In the genomic region with DNA sequence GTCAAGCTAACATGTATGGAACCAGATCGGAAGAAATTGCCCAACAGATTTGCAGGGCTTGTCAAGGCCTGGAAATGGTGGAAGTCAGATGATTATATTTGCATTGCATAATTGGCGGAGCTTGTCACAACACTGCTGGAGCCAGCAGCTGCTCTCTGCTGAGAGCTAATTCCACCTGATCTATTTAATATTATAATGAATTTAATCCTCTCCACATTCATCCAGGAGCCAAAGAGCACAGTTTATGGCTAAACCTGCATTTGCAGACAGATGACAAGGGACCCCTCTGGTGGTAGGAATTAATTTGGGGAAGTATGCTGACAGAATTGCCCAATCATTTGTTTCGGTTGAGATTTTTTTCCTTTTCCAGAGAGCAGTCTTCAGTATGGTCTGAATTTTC, we compare ENCODE assay signal across 9 cellular contexts.
DNase-seq lines count a peak whose midpoint lies in the region; ATAC-seq, FAIRE-seq and TF ChIP-seq lines count a peak whose summit lies in the region.
"Had no signal": no experiment of that assay in that cellular context is flagged by ENCODE, and none has a peak within 500 bp of the region (broad histone marks: within the 10 kb centered on the region; RNA-seq: fewer than 3 reads in every experiment).

No MANE protein-coding gene starts in this region.

- H2BK15ac ChIP-seq in IMR-90 (ENCODE audit: low read depth, low read length), result no peak overlapping the region

- H3K4me1 ChIP-seq in A549 (no peaks in the 10 kb centered on the region), IMR-90 (ENCODE audit: control insufficient read depth, insufficient read depth, low read length) (0 out of 2 replicates have a peak, but pooled peaks cover 1% of the 10 kb centered on the region), OCI-LY3 (ENCODE audit: low read length) (no peaks in the 10 kb centered on the region)

- dilution Hi-C loops in IMR-90 (cut with HindIII; ENCODE audit: low sequenced_read_pairs, unreplicated experiment), result no loop called here

- intact Hi-C loops in IMR-90 (cut with micrococcal nuclease), result loop anchor here (10.0 kb wide), 1 partner anchor 665 kb away; no protein-coding TSS in a partner anchor

- no peak overlapping the region for H2BK120ac ChIP-seq in IMR-90 (ENCODE audit: low read depth, low read length)

- H3K4me3 ChIP-seq in A549 (no peak overlapping the region), IMR-90 (ENCODE audit: insufficient read depth, low read depth, low read length) (no peak overlapping the region), OCI-LY3 (ENCODE audit: low read length) (no peak overlapping the region)
- H3K4me3 ChIP-seq: mucosa of descending colon had no signal

- no peak overlapping the region for H2BK20ac ChIP-seq in IMR-90 (ENCODE audit: low read depth, low read length)

- ATAC-seq in A549, result peak; percentile 43 to 50; a peak in 2 of 6 replicates
- peak; percentile 57 for ATAC-seq in IMR-90 (ENCODE audit: low read depth)
- ATAC-seq in activated naive CD4-positive, alpha-beta T cell treated with anti-CD3 and anti-CD28 coated beads, Interleukin-2, amount 50 U/mL, for 72 hours, result no peak
- ATAC-seq in HG02571 (IDR thresholded peaks at IDR 0.05; ENCODE audit: unreplicated experiment), result no peak
- ATAC-seq in HG03460 (IDR thresholded peaks at IDR 0.05; ENCODE audit: unreplicated experiment), result no peak
- ATAC-seq: mucosa of descending colon had no signal

- H4K5ac ChIP-seq in IMR-90 (ENCODE audit: low read depth, low read length), result no peak overlapping the region

- H3K36me3 Mint-ChIP-seq in activated naive CD4-positive, alpha-beta T cell treated with anti-CD3 and anti-CD28 coated beads, Interleukin-2, amount 50 U/mL, for 72 hours, result no peaks in the 10 kb centered on the region

- no peaks in the 10 kb centered on the region for H3K79me1 ChIP-seq in IMR-90 (ENCODE audit: low read depth in 1 of 2, low read length in 2 of 2)

- H2AK9ac ChIP-seq in IMR-90 (replicated peaks; ENCODE audit: low read depth, low read length, poor library complexity), result no peak overlapping the region

- CTCF ChIA-PET in A549 (lab: Yijun Ruan, JAX), result interaction anchor here (0.7 to 2.7 kb wide), 3 partner anchors 10 to 41 kb away, joined by 3 to 11 read pairs (median 4); no protein-coding TSS in a partner anchor
- CTCF ChIA-PET in IMR-90 (lab: Yijun Ruan, JAX), result interaction anchor here (0.6 to 1.0 kb wide), 3 partner anchors 13 to 125 kb away, joined by 3 to 4 read pairs (median 3); no protein-coding TSS in a partner anchor

- H3K27ac ChIP-seq in A549, result no peak overlapping the region
- H3K27ac ChIP-seq in IMR-90 (ENCODE audit: insufficient read depth, low read length), result no peak overlapping the region
- H3K27ac ChIP-seq in OCI-LY3 (ENCODE audit: low read length), result no peak overlapping the region

- H2BK5ac ChIP-seq in IMR-90 (ENCODE audit: low read depth, low read length, poor library complexity, severe bottlenecking), result no peak overlapping the region

- H3K9me3 Mint-ChIP-seq in activated naive CD4-positive, alpha-beta T cell treated with anti-CD3 and anti-CD28 coated beads, Interleukin-2, amount 50 U/mL, for 72 hours, result peaks cover 0 to 7% of the 10 kb centered on the region in 2 donors

- no peak overlapping the region for H2AFZ ChIP-seq in IMR-90 (replicated peaks; ENCODE audit: low read length, poor library complexity)
- no peak overlapping the region for H2AFZ ChIP-seq in OCI-LY3 (ENCODE audit: low read depth, low read length)

- no peak for TF ChIP-seq EP300 in A549 (IDR thresholded peaks at IDR 0.05)

- FAIRE-seq in A549 (lab: Jason Lieb, UNC), result no peak

- H3K9me3 ChIP-seq in A549 (no peaks in the 10 kb centered on the region), IMR-90 (ENCODE audit: control insufficient read depth, insufficient read depth, low read length) (no peaks in the 10 kb centered on the region), OCI-LY3 (ENCODE audit: insufficient read depth, low read length) (no peaks in the 10 kb centered on the region)
- H3K9me3 ChIP-seq: mucosa of descending colon had no signal

- H4K91ac ChIP-seq in IMR-90 (ENCODE audit: insufficient read depth, low read depth, low read length), result no peak overlapping the region

- H3K9ac ChIP-seq in IMR-90 (ENCODE audit: low read depth, low read length) (no peak overlapping the region), OCI-LY3 (ENCODE audit: low read length) (no peak overlapping the region)

- H3K36me3 ChIP-seq in IMR-90 (ENCODE audit: control insufficient read depth, insufficient read depth, low read length) (no peaks in the 10 kb centered on the region), OCI-LY3 (replicated peaks; ENCODE audit: low read depth, low read length) (no peaks in the 10 kb centered on the region)

- H3K4me2 ChIP-seq in A549 (no peak overlapping the region), IMR-90 (ENCODE audit: low read depth, low read length) (no peak overlapping the region), OCI-LY3 (ENCODE audit: low read length) (no peak overlapping the region)

- TF ChIP-seq POLR2A in A549 (IDR thresholded peaks at IDR 0.05; ENCODE audit: low read length), result no peak
- TF ChIP-seq POLR2A in IMR-90 (IDR thresholded peaks at IDR 0.05; ENCODE audit: low read depth, low read length), result no peak

- H3K79me2 ChIP-seq in OCI-LY3 (ENCODE audit: low read length), result no peaks in the 10 kb centered on the region

- BruUV-seq in IMR-90 (replicated peaks; lab: Mats Ljungman, UMichigan), result no TSS peak

- no peak overlapping the region for H3K18ac ChIP-seq in IMR-90 (ENCODE audit: low read depth, low read length)

- no peak overlapping the region for H4K8ac ChIP-seq in IMR-90 (ENCODE audit: low read depth in 2 of 2, low read length in 2 of 2)

- WGBS in A549 (ENCODE audit: missing lambda C conversion rate), result 83% methylated on average over 3 of the region's 3 CpGs
- WGBS in IMR-90 (ENCODE audit: extremely low coverage in 2 of 2, insufficient read length in 1 of 2), 2 experiments, result no CpG with 5 or more reads among the region's 3 CpGs

- in situ Hi-C loops in IMR-90 (cut with MboI; ENCODE audit: low sequenced_read_pairs), result no loop called here

- no peak overlapping the region for H3K14ac ChIP-seq in IMR-90 (replicated peaks; ENCODE audit: low read depth, low read length)

- H3K27me3 ChIP-seq in IMR-90 (ENCODE audit: control insufficient read depth, insufficient read depth, low read length) (no peaks in the 10 kb centered on the region), OCI-LY3 (ENCODE audit: low read depth, low read length) (no peaks in the 10 kb centered on the region; the same call in 1 of the 2 replicates)

- peak; percentile 37 to 52; a peak in 4 of 5 replicates for TF ChIP-seq RAD21 in A549 (conservative IDR thresholded peaks at IDR 0.05 in 1 of 2, IDR thresholded peaks at IDR 0.05 in 1 of 2)
- TF ChIP-seq RAD21 in IMR-90 (IDR thresholded peaks at IDR 0.05; ENCODE audit: low read length), result peak; percentile 47

- H3K4ac ChIP-seq in IMR-90 (ENCODE audit: low read depth, low read length), result no peak overlapping the region

- H4K20me1 ChIP-seq in IMR-90 (ENCODE audit: insufficient read depth, low read length) (no peaks in the 10 kb centered on the region), OCI-LY3 (ENCODE audit: insufficient read depth, low read length) (no peaks in the 10 kb centered on the region)

- H3K56ac ChIP-seq in IMR-90 (ENCODE audit: extremely low read depth, insufficient read depth, low read length), result no peak overlapping the region

- TF ChIP-seq CTCF in A549 (IDR thresholded peaks at IDR 0.05) (peak; percentile 28; the same call in 1 of the 3 replicates), IMR-90 (conservative IDR thresholded peaks at IDR 0.05; ENCODE audit: low read depth, low read length) (peak; percentile 59), OCI-LY3 (IDR thresholded peaks at IDR 0.05; ENCODE audit: low read depth, low read length) (peak; percentile 37)

- no peak overlapping the region for H2AK5ac ChIP-seq in IMR-90 (ENCODE audit: low read depth, low read length)

- H3K27ac Mint-ChIP-seq in activated naive CD4-positive, alpha-beta T cell treated with anti-CD3 and anti-CD28 coated beads, Interleukin-2, amount 50 U/mL, for 72 hours, result no peak overlapping the region

- DNase-seq in A549 (ENCODE audit: low read depth in 1 of 2, low spot score in 1 of 2) (peak; percentile 1 to 24), IMR-90 (peak; percentile 45), hippocampal formation (lab: John Stamatoyannopoulos, UW) (peak; percentile 15 to 37), T-helper 9 cell (no peak)
- DNase-seq in activated naive CD4-positive, alpha-beta T cell treated with anti-CD3 and anti-CD28 coated beads, Interleukin-2, amount 50 U/mL, for 72 hours (ENCODE audit: low spot score in 2 of 2), result no peak

- POLR2A ChIA-PET in A549 (lab: Yijun Ruan, JAX), result no interaction called here
- POLR2A ChIA-PET in IMR-90 (lab: Charles Lee; ENCODE audit: unreplicated experiment), result no interaction called here

- H3K23ac ChIP-seq in IMR-90 (ENCODE audit: low read depth, low read length), result no peak overlapping the region

- H3K9me1 ChIP-seq in IMR-90 (ENCODE audit: insufficient read depth, low read length), result peaks cover 5% of the 10 kb centered on the region; the same call in 1 of the 2 replicates

TF ChIP-seq in A549, 52 proteins besides CTCF, POLR2A, EP300 and RAD21:
- TF ChIP-seq HEYL (CRISPR knock-in tag; IDR thresholded peaks at IDR 0.05) (no peak), GATA3 (IDR thresholded peaks at IDR 0.05; ENCODE audit: borderline replicate concordance) (no peak), FOSB (CRISPR knock-in tag; IDR thresholded peaks at IDR 0.05) (no peak), SMC3 (IDR thresholded peaks at IDR 0.05) (peak; percentile 16; the same call in 1 of the 3 replicates), CEBPB (IDR thresholded peaks at IDR 0.05) (peak in 1 of 2 experiments; percentile 79; a peak in 2 of 4 replicates)

TF ChIP-seq in IMR-90, 13 proteins besides CTCF, POLR2A, EP300 and RAD21:
- TF ChIP-seq CEBPB (IDR thresholded peaks at IDR 0.05; ENCODE audit: low read depth, low read length), result peak; percentile 84
- peak; percentile 30; the same call in 1 of the 2 replicates for TF ChIP-seq SMC3 (IDR thresholded peaks at IDR 0.05; ENCODE audit: low read depth, low read length)
- no peak for TF ChIP-seq MAZ (IDR thresholded peaks at IDR 0.05; ENCODE audit: borderline replicate concordance, low read depth, low read length)
- TF ChIP-seq FOS (IDR thresholded peaks at IDR 0.05; ENCODE audit: low read depth, low read length), result no peak
TF ChIP-seq in IMR-90: peak in this region for 2.

Comparison
In these comparisons a context has a peak if more than half of its experiments do, and no peak if none do; other contexts are left out.
1. ATAC-seq: peak in A549 (2 of 2) and IMR-90 (single experiment); none in activated naive CD4-positive, alpha-beta T cell treated with anti-CD3 and anti-CD28 coated beads, Interleukin-2, amount 50 U/mL, for 72 hours (0 of 2), HG02571 (single experiment) and HG03460 (single experiment).
2. DNase-seq: peak in A549 (2 of 2), IMR-90 (single experiment) and hippocampal formation (2 of 2); none in activated naive CD4-positive, alpha-beta T cell treated with anti-CD3 and anti-CD28 coated beads, Interleukin-2, amount 50 U/mL, for 72 hours (0 of 2) and T-helper 9 cell (single experiment).
3. Peak in every context shown above with its lines, with median percentiles within 50 percentile points of each other: CTCF ChIP-seq.